In genomic region chr4:116385583-116385982, GRCh38 we compare ENCODE assay signal across 7 cellular contexts.
"Had no signal": no experiment of that assay in that cellular context is flagged by ENCODE, and none has a peak within 500 bp of the region (broad histone marks: within the 10 kb centered on the region; RNA-seq: fewer than 3 reads in every experiment).

No MANE protein-coding gene starts in this region.

- H3K27ac ChIP-seq: GM23248, HL-60 had no signal

- H2AFZ ChIP-seq: GM23248 had no signal

- H3K4me1 ChIP-seq: HAP-1 had no signal

- H3K9ac ChIP-seq: GM23248 had no signal

- DNase-seq: GM23248, GOT3, H7, KG1 had no signal

- ATAC-seq: HepG2 had no signal

- H3K9me3 ChIP-seq: HAP-1 had no signal

- H3K36me3 ChIP-seq: HAP-1 had no signal

- H3K4me3 ChIP-seq: GM23248, HAP-1 had no signal

- FAIRE-seq: HepG2 had no signal
